Comparison of ENCODE assay signal across 21 cellular contexts in genomic region chr11:113668255-113668654, GRCh38. TPM values are rescaled to one million over a fixed set of nuclear protein-coding genes. Genes with fewer than 3 reads are reported as not detected.
DNase-seq lines count a peak whose midpoint lies in the region; ATAC-seq and TF ChIP-seq lines count a peak whose summit lies in the region.
"Had no signal": no experiment of that assay in that cellular context is flagged by ENCODE, and none has a peak within 500 bp of the region (broad histone marks: within the 10 kb centered on the region; RNA-seq: fewer than 3 reads in every experiment).

No MANE protein-coding gene starts in this region.

- peaks cover 71% of the 10 kb centered on the region for H3K4me1 Mint-ChIP-seq in Caco-2 (ENCODE audit: low read depth, unreplicated experiment)
- H3K4me1 Mint-ChIP-seq: T-helper 17 cell had no signal

- H3K27ac ChIP-seq in VCaP (peak overlapping the region; percentile 38), vagina (no peak overlapping the region)
- H3K27ac ChIP-seq: cardiac muscle cell, RWPE1, upper lobe of left lung had no signal

- H3K36me3 ChIP-seq in Caco-2 (ENCODE audit: control insufficient read depth, insufficient read depth, low read length) (no peaks in the 10 kb centered on the region), vagina (no peaks in the 10 kb centered on the region)
- H3K36me3 ChIP-seq: BE2C, cardiac muscle cell, upper lobe of left lung had no signal

- TF ChIP-seq POLR2A in vagina (IDR thresholded peaks at IDR 0.05): no peak

- peak overlapping the region; percentile 99 for H3K27ac Mint-ChIP-seq in Caco-2 (ENCODE audit: unreplicated experiment)
- H3K27ac Mint-ChIP-seq: activated CD4-positive, alpha-beta T cell treated with anti-CD3 and anti-CD28 coated beads, Interleukin-2, amount 10 ng/mL, durations not matched to agents 24 days and 14 days; activated naive CD4-positive, alpha-beta T cell treated with anti-CD3 and anti-CD28 coated beads for 36 hours; activated T-cell treated with anti-CD3 and anti-CD28 coated beads, Interleukin-2, amount 50 U/mL, for 72 hours; T-helper 17 cell had no signal

- peaks cover 50% of the 10 kb centered on the region for H3K36me3 Mint-ChIP-seq in Caco-2 (ENCODE audit: insufficient read depth, unreplicated experiment)

- H3K4me1 ChIP-seq in Caco-2: peaks cover 89% of the 10 kb centered on the region
- no peaks in the 10 kb centered on the region for H3K4me1 ChIP-seq in vagina
- H3K4me1 ChIP-seq: upper lobe of left lung had no signal

- ATAC-seq in HG03039 (IDR thresholded peaks at IDR 0.05; ENCODE audit: unreplicated experiment): no peak
- ATAC-seq: activated T-cell treated with anti-CD3 and anti-CD28 coated beads, Interleukin-2, amount 50 U/mL, for 72 hours; T-helper 17 cell had no signal

- no peaks in the 10 kb centered on the region for H3K27me3 Mint-ChIP-seq in Caco-2 (ENCODE audit: insufficient read depth, unreplicated experiment)

- H3K4me3 ChIP-seq in Caco-2 (ENCODE audit: low read depth, low read length): no peak overlapping the region
- H3K4me3 ChIP-seq in vagina: no peak overlapping the region
- H3K4me3 ChIP-seq: cardiac muscle cell, upper lobe of left lung had no signal

- TF ChIP-seq CTCF in Caco-2 (IDR thresholded peaks at IDR 0.05; ENCODE audit: insufficient read depth in 1 of 2, low read depth in 1 of 2, low read length in 1 of 2, severe bottlenecking in 1 of 2, unreplicated experiment in 1 of 2): no peak
- no peak for TF ChIP-seq CTCF in VCaP (conservative IDR thresholded peaks at IDR 0.05)
- TF ChIP-seq CTCF in vagina (IDR thresholded peaks at IDR 0.05): no peak

- H3K9me3 ChIP-seq in Caco-2 (peaks cover 24% of the 10 kb centered on the region), vagina (no peaks in the 10 kb centered on the region)
- H3K9me3 ChIP-seq: BE2C, SK-N-SH had no signal

- H3K27me3 ChIP-seq in Caco-2 (replicated peaks; ENCODE audit: control insufficient read depth, insufficient read depth, low read length): no peaks in the 10 kb centered on the region
- no peaks in the 10 kb centered on the region for H3K27me3 ChIP-seq in vagina
- H3K27me3 ChIP-seq: BE2C, cardiac muscle cell, upper lobe of left lung had no signal

- CTCF ChIA-PET in Caco-2 (lab: Charles Lee): interaction anchor here (1.1 to 2.1 kb wide), 4 partner anchors 16 to 129 kb away, joined by 3 to 7 read pairs (median 4); no protein-coding TSS in a partner anchor

- BruUV-seq in Caco-2 (replicated peaks; lab: Mats Ljungman, UMichigan): no TSS peak

- POLR2A ChIA-PET in Caco-2 (lab: Charles Lee): interaction anchor here (1.1 kb wide), 1 partner anchor 58 kb away, joined by 3 read pairs; no protein-coding TSS in a partner anchor

- H3K9me3 Mint-ChIP-seq in Caco-2 (ENCODE audit: unreplicated experiment): peaks cover 37% of the 10 kb centered on the region

- H3K4me3 Mint-ChIP-seq in Caco-2 (ENCODE audit: unreplicated experiment): peak overlapping the region; percentile 28
- H3K4me3 Mint-ChIP-seq: activated CD4-positive, alpha-beta T cell treated with anti-CD3 and anti-CD28 coated beads, Interleukin-2, amount 10 ng/mL, durations not matched to agents 24 days and 14 days; activated naive CD4-positive, alpha-beta T cell treated with anti-CD3 and anti-CD28 coated beads for 36 hours; activated T-cell treated with anti-CD3 and anti-CD28 coated beads, Interleukin-2, amount 50 U/mL, for 72 hours; T-helper 17 cell had no signal

- DNase-seq in Caco-2: no peak
- peak; percentile 78 for DNase-seq in LHCN-M2 (ENCODE audit: low read depth)
- DNase-seq in kidney tubule cell (ENCODE audit: low spot score): peak; percentile 39
- DNase-seq in stimulated activated naive CD4-positive, alpha-beta T cell treated with Interleukin-2 at 50 U/mL for 16 hours (lab: John Stamatoyannopoulos, UW): no peak
- no peak for DNase-seq in stimulated activated CD4-positive, alpha-beta T cell treated with anti-CD3 and anti-CD28 coated beads, Interleukin-4, amount 100 ng/mL, for 24 hours
- no peak for DNase-seq in vagina (ENCODE audit: extremely low spot score in 2 of 2)
- DNase-seq: activated CD4-positive, alpha-beta T cell treated with anti-CD3 and anti-CD28 coated beads, Interleukin-2, amount 10 ng/mL, durations not matched to agents 24 days and 14 days; activated naive CD4-positive, alpha-beta T cell treated with anti-CD3 and anti-CD28 coated beads for 36 hours; activated T-cell treated with anti-CD3 and anti-CD28 coated beads, Interleukin-2, amount 50 U/mL, for 72 hours; amygdala; BE2C; cortex of kidney; NCI-H187; NCI-H526 treated with DMSO at 0.1 percent for 48 hours; SK-N-SH; T-helper 17 cell; upper lobe of left lung had no signal

- intact Hi-C loops in Caco-2 (cut with micrococcal nuclease; ENCODE audit: unreplicated experiment): no loop called here
- intact Hi-C loops in vagina (cut with DNase I): no loop called here

RNA-seq across cellular contexts. Expression of gene TMPRSS5, which starts 37.9 kb away (rescaled TPM):
- total RNA-seq in Caco-2 (2022) (2.4 and 2.7 TPM in 2 replicates), LHCN-M2 (2014; rRNA removed) (0.17 and 0.38 TPM in 2 replicates), vagina (not detected)
- 0.97 TPM for polyA plus RNA-seq in LHCN-M2 (2012)
- polyA plus RNA-seq: cardiac muscle cell had no signal

Comparison
In these comparisons a context has a peak if more than half of its experiments do, and no peak if none do; other contexts are left out.
1. DNase-seq: peak in LHCN-M2 (single experiment) and kidney tubule cell (single experiment); none in Caco-2 (0 of 2), stimulated activated naive CD4-positive, alpha-beta T cell treated with Interleukin-2 at 50 U/mL for 16 hours (single experiment), stimulated activated CD4-positive, alpha-beta T cell treated with anti-CD3 and anti-CD28 coated beads, Interleukin-4, amount 100 ng/mL, for 24 hours (single experiment) and vagina (0 of 2).